Comparison of ENCODE assay signal across 8 cellular contexts in genomic region chr7:151017370-151017952, GRCh38. TPM values are rescaled to one million over a fixed set of nuclear protein-coding genes. Genes with fewer than 3 reads are reported as not detected.
DNase-seq lines count a peak whose midpoint lies in the region; ATAC-seq lines count a peak whose summit lies in the region.

No MANE protein-coding gene starts in this region.

- no peaks in the 10 kb centered on the region for H3K36me3 ChIP-seq in skeletal muscle satellite cell (ENCODE audit: insufficient read depth, low read length)

- H3K9me3 ChIP-seq in skeletal muscle satellite cell (replicated peaks; ENCODE audit: low read length): no peaks in the 10 kb centered on the region

- peak overlapping the region; percentile 2 for H3K27ac Mint-ChIP-seq in activated CD8-positive, alpha-beta memory T cell treated with anti-CD3 and anti-CD28 coated beads, Interleukin-2, amount 10 ng/mL, durations not matched to agents 7 days and 5 days
- H3K27ac Mint-ChIP-seq in central memory CD8-positive, alpha-beta T cell (ENCODE audit: low read depth): peak overlapping the region; percentile 41

- CTCF ChIA-PET in activated CD8-positive, alpha-beta memory T cell treated with anti-CD3 and anti-CD28 coated beads, Interleukin-2, amount 10 ng/mL, durations not matched to agents 7 days and 5 days (lab: Charles Lee): interaction anchor here (0.8 to 7.8 kb wide), 22 partner anchors 10 to 615 kb away, joined by 3 to 76 read pairs (median 6); partner anchors contain the start of genes ABCB8, FASTK and TMUB1

- peak overlapping the region; percentile 80 for H3K4me2 ChIP-seq in skeletal muscle satellite cell (ENCODE audit: low read length)

- H3K27me3 Mint-ChIP-seq in activated CD8-positive, alpha-beta memory T cell treated with anti-CD3 and anti-CD28 coated beads, Interleukin-2, amount 10 ng/mL, durations not matched to agents 7 days and 5 days: peaks cover 36% of the 10 kb centered on the region
- peaks cover 42% of the 10 kb centered on the region for H3K27me3 Mint-ChIP-seq in central memory CD8-positive, alpha-beta T cell

- no peaks in the 10 kb centered on the region for H3K9me3 Mint-ChIP-seq in activated CD8-positive, alpha-beta memory T cell treated with anti-CD3 and anti-CD28 coated beads, Interleukin-2, amount 10 ng/mL, durations not matched to agents 7 days and 5 days (ENCODE audit: low read depth)
- H3K9me3 Mint-ChIP-seq in central memory CD8-positive, alpha-beta T cell: no peaks in the 10 kb centered on the region

- peaks cover 2% of the 10 kb centered on the region for H3K36me3 Mint-ChIP-seq in activated CD8-positive, alpha-beta memory T cell treated with anti-CD3 and anti-CD28 coated beads, Interleukin-2, amount 10 ng/mL, durations not matched to agents 7 days and 5 days
- peaks cover 29% of the 10 kb centered on the region for H3K36me3 Mint-ChIP-seq in central memory CD8-positive, alpha-beta T cell (ENCODE audit: insufficient read depth)

- no peak for ATAC-seq in activated CD8-positive, alpha-beta memory T cell treated with anti-CD3 and anti-CD28 coated beads, Interleukin-2, amount 10 ng/mL, durations not matched to agents 7 days and 5 days
- ATAC-seq in central memory CD8-positive, alpha-beta T cell (replicated peaks; ENCODE audit: extremely low read depth, poor library complexity, severe bottlenecking): no peak
- no peak for ATAC-seq in GM21447 (IDR thresholded peaks at IDR 0.05; ENCODE audit: unreplicated experiment)

- peaks cover 65% of the 10 kb centered on the region for H3K27me3 ChIP-seq in skeletal muscle satellite cell (ENCODE audit: control insufficient read depth, insufficient read depth, low read length)

- DNase-seq in activated CD8-positive, alpha-beta memory T cell treated with anti-CD3 and anti-CD28 coated beads, Interleukin-2, amount 10 ng/mL, durations not matched to agents 7 days and 5 days: no peak
- DNase-seq in activated CD8-positive, alpha-beta memory T cell treated with anti-CD3 and anti-CD28 coated beads, Interleukin-2, amount 50 U/mL, for 4 hours: no peak
- peak; percentile 29 for DNase-seq in NCI-H69 (lab: John Stamatoyannopoulos, UW)
- no peak for DNase-seq in central memory CD8-positive, alpha-beta T cell (ENCODE audit: low spot score in 2 of 2)
- DNase-seq in AG08395 (ENCODE audit: low spot score): no peak
- no peak for DNase-seq in middle frontal gyrus (ENCODE audit: extremely low spot score, low spot score)

- H3K9ac ChIP-seq in skeletal muscle satellite cell (ENCODE audit: low read depth, low read length): no peak overlapping the region

- H3K4me1 Mint-ChIP-seq in activated CD8-positive, alpha-beta memory T cell treated with anti-CD3 and anti-CD28 coated beads, Interleukin-2, amount 10 ng/mL, durations not matched to agents 7 days and 5 days: peaks cover 50% of the 10 kb centered on the region
- H3K4me1 Mint-ChIP-seq in central memory CD8-positive, alpha-beta T cell: peaks cover 51% of the 10 kb centered on the region

- no peak overlapping the region for H3K4me3 ChIP-seq in skeletal muscle satellite cell (ENCODE audit: low read length)

- peaks cover 24% of the 10 kb centered on the region for H3K4me1 ChIP-seq in skeletal muscle satellite cell (ENCODE audit: control insufficient read depth, insufficient read depth, low read length)

- H3K4me3 Mint-ChIP-seq in activated CD8-positive, alpha-beta memory T cell treated with anti-CD3 and anti-CD28 coated beads, Interleukin-2, amount 10 ng/mL, durations not matched to agents 7 days and 5 days: peak overlapping the region; percentile 69
- H3K4me3 Mint-ChIP-seq in central memory CD8-positive, alpha-beta T cell: peak overlapping the region; percentile 75

RNA-seq across cellular contexts. Expression of gene ATG9B, which starts 6.8 kb away (rescaled TPM):
- total RNA-seq in activated CD8-positive, alpha-beta memory T cell treated with anti-CD3 and anti-CD28 coated beads, Interleukin-2, amount 10 ng/mL, durations not matched to agents 7 days and 5 days: 1 to 10 TPM; 2.3 to 3.4 TPM
- 0.25 and 1.1 TPM in 2 replicates for total RNA-seq in skeletal muscle satellite cell (2012; rRNA removed)

RNA-seq across cellular contexts. Expression of gene ABCB8, which starts 10.8 kb away (rescaled TPM):
- total RNA-seq in activated CD8-positive, alpha-beta memory T cell treated with anti-CD3 and anti-CD28 coated beads, Interleukin-2, amount 10 ng/mL, durations not matched to agents 7 days and 5 days: 10 to 100 TPM; 50.3 to 52.4 TPM
- total RNA-seq in skeletal muscle satellite cell (2012; rRNA removed): 36.9 and 41.8 TPM in 2 replicates

RNA-seq across cellular contexts. Expression of gene NOS3, which starts 26.6 kb away (rescaled TPM):
- 10 to 100 TPM in 1 of 2 experiments, 1 to 10 TPM in 1; 6.4 to 10.8 TPM for total RNA-seq in activated CD8-positive, alpha-beta memory T cell treated with anti-CD3 and anti-CD28 coated beads, Interleukin-2, amount 10 ng/mL, durations not matched to agents 7 days and 5 days
- total RNA-seq in skeletal muscle satellite cell (2012; rRNA removed): 1.7 and 4.8 TPM in 2 replicates

RNA-seq across cellular contexts. Expression of gene ASIC3, which starts 30.9 kb away (rescaled TPM):
- total RNA-seq in activated CD8-positive, alpha-beta memory T cell treated with anti-CD3 and anti-CD28 coated beads, Interleukin-2, amount 10 ng/mL, durations not matched to agents 7 days and 5 days: 1 to 10 TPM; 3.9 to 5.3 TPM
- 0.22 TPM in 1 of 2 replicates, not detected in the other for total RNA-seq in skeletal muscle satellite cell (2012; rRNA removed)

RNA-seq across cellular contexts. Expression of gene KCNH2, which starts 39.3 kb away (rescaled TPM):
- under 1 TPM in 1 of 2 experiments, not detected in 1; 0.07 TPM for total RNA-seq in activated CD8-positive, alpha-beta memory T cell treated with anti-CD3 and anti-CD28 coated beads, Interleukin-2, amount 10 ng/mL, durations not matched to agents 7 days and 5 days
- total RNA-seq in skeletal muscle satellite cell (2012; rRNA removed): under 0.01 and 0.44 TPM in 2 replicates
